8 cellular contexts compared by ENCODE assay signal in the genomic region with DNA sequence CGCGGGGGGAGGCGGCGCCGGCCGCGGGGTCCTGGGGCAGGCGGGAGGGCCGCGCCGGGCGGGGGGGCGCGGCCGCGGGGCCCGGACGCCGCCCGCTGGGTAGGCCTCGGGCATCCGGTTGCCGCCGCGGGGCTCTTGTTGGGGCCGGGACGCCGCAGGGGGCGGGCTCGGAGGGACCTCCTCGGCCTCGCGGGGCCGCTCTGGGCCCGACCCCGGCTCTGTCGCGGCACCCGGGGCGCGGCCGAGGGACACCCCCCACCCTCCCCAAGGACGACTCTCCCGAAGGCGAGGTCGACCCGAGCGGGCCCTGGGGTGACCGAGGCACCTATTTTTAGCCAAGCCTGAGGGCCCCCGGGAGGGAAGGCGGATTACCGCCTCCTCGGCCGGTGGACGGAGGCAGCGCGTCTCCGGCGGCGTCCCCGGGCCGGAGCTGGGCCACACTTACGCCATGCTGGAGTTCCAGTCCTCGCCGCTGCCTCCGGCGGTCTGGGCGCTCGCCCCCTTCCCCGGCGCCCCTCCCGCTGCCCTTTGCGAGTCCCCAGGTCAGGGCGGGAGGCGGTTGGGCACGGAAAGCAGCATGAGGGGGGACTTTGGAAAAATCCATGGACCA. TPM values are rescaled to one million over a fixed set of nuclear protein-coding genes. Genes with fewer than 3 reads are reported as not detected.
A peak's percentile ranks its signal among the peaks of the same experiment; 100 is the strongest.
DNase-seq lines count a peak whose midpoint lies in the region; ATAC-seq and TF ChIP-seq lines count a peak whose summit lies in the region.

No MANE protein-coding gene starts in this region.

- TF ChIP-seq CTCF in KMS-11 (conservative IDR thresholded peaks at IDR 0.05; ENCODE audit: low read depth, low read length) (no peak), endothelial cell (IDR thresholded peaks at IDR 0.05; ENCODE audit: unreplicated experiment) (no peak)

- H3K4me1 Mint-ChIP-seq in endothelial cell (ENCODE audit: unreplicated experiment) = peaks cover 25% of the 10 kb centered on the region
- H3K4me1 Mint-ChIP-seq in stimulated activated effector memory CD8-positive, alpha-beta T cell treated with anti-CD3 and anti-CD28 coated beads, Interleukin-12 subunit alpha, Interleukin-12 subunit beta, amount 100 ng/mL, for 72 hours = peaks cover 19% of the 10 kb centered on the region

- no peaks in the 10 kb centered on the region for H3K9me3 ChIP-seq in muscle layer of duodenum (ENCODE audit: control insufficient read depth in 1 of 2, low read length in 2 of 2)

- H3K4me2 ChIP-seq in KMS-11 = peak overlapping the region; percentile 38

- H3K36me3 ChIP-seq in KMS-11 (ENCODE audit: insufficient read depth) = no peaks in the 10 kb centered on the region
- peaks cover 0 to 4% of the 10 kb centered on the region in 2 donors for H3K36me3 ChIP-seq in muscle layer of duodenum (ENCODE audit: control insufficient read depth in 1 of 2, insufficient read depth in 2 of 2, low read length in 2 of 2)

- H3K27ac ChIP-seq in KMS-11 (peak overlapping the region; percentile 44), muscle layer of duodenum (ENCODE audit: low read length) (peak overlapping the region; percentile 61)

- H2AFZ ChIP-seq in KMS-11 (ENCODE audit: low read depth) = peak overlapping the region; percentile 26; the same call in 1 of the 2 replicates

- H3K27me3 Mint-ChIP-seq in endothelial cell (ENCODE audit: unreplicated experiment) = peaks cover 6% of the 10 kb centered on the region

- H3K4me1 ChIP-seq in KMS-11 (ENCODE audit: low read depth, poor library complexity, severe bottlenecking) = peaks cover 21% of the 10 kb centered on the region
- peaks cover 15 to 29% of the 10 kb centered on the region in 2 donors for H3K4me1 ChIP-seq in muscle layer of duodenum (ENCODE audit: control insufficient read depth in 1 of 2, insufficient read depth in 2 of 2, low read length in 2 of 2)

- peak; percentile 47 for ATAC-seq in GM21619 (IDR thresholded peaks at IDR 0.05; ENCODE audit: unreplicated experiment)
- ATAC-seq in stimulated activated effector memory CD8-positive, alpha-beta T cell treated with anti-CD3 and anti-CD28 coated beads, Interleukin-12 subunit alpha, Interleukin-12 subunit beta, amount 100 ng/mL, for 72 hours = peak; percentile 73

- H3K79me2 ChIP-seq in KMS-11 (ENCODE audit: insufficient read depth, low read depth) = peaks cover 50% of the 10 kb centered on the region

- H3K9me3 Mint-ChIP-seq in endothelial cell (ENCODE audit: unreplicated experiment) = no peaks in the 10 kb centered on the region
- H3K9me3 Mint-ChIP-seq in stimulated activated effector memory CD8-positive, alpha-beta T cell treated with anti-CD3 and anti-CD28 coated beads, Interleukin-12 subunit alpha, Interleukin-12 subunit beta, amount 100 ng/mL, for 72 hours = no peaks in the 10 kb centered on the region

- peak overlapping the region; percentile 93 for H3K4me3 Mint-ChIP-seq in endothelial cell (ENCODE audit: unreplicated experiment)
- peak overlapping the region; percentile 79 for H3K4me3 Mint-ChIP-seq in stimulated activated effector memory CD8-positive, alpha-beta T cell treated with anti-CD3 and anti-CD28 coated beads, Interleukin-12 subunit alpha, Interleukin-12 subunit beta, amount 100 ng/mL, for 72 hours

- peak overlapping the region; percentile 74 for H3K27ac Mint-ChIP-seq in endothelial cell (ENCODE audit: unreplicated experiment)
- peak overlapping the region; percentile 92 for H3K27ac Mint-ChIP-seq in stimulated activated effector memory CD8-positive, alpha-beta T cell treated with anti-CD3 and anti-CD28 coated beads, Interleukin-12 subunit alpha, Interleukin-12 subunit beta, amount 100 ng/mL, for 72 hours

- H3K4me3 ChIP-seq in KMS-11 (IDR thresholded peaks at IDR 0.05; ENCODE audit: insufficient read depth, low read depth, low read length) (no peak overlapping the region), muscle layer of duodenum (ENCODE audit: low read depth in 1 of 2, low read length in 2 of 2) (peak overlapping the region; percentile 81 to 92)

- H4K20me1 ChIP-seq in KMS-11 (ENCODE audit: insufficient read depth) = no peaks in the 10 kb centered on the region; the same call in 1 of the 2 replicates

- no peaks in the 10 kb centered on the region for H3K27me3 ChIP-seq in KMS-11 (ENCODE audit: insufficient read depth, low read depth)
- H3K27me3 ChIP-seq in muscle layer of duodenum (ENCODE audit: low read depth, low read length) = no peaks in the 10 kb centered on the region

- DNase-seq in EH (ENCODE audit: low read depth) = peak; percentile 34
- peak; percentile 82 for DNase-seq in activated CD8-positive, alpha-beta memory T cell treated with anti-CD3 and anti-CD28 coated beads for 24 hours
- DNase-seq in endothelial cell (ENCODE audit: low spot score) = peak; percentile 58
- peak; percentile 51 to 83 for DNase-seq in stimulated activated effector memory CD8-positive, alpha-beta T cell treated with anti-CD3 and anti-CD28 coated beads, Interleukin-12 subunit alpha, Interleukin-12 subunit beta, amount 100 ng/mL, for 72 hours (ENCODE audit: low spot score in 2 of 2)
- DNase-seq in NCI-H2196 (lab: John Stamatoyannopoulos, UW; ENCODE audit: unreplicated experiment) = no peak

- no peaks in the 10 kb centered on the region for H3K36me3 Mint-ChIP-seq in endothelial cell (ENCODE audit: low read depth, unreplicated experiment)
- H3K36me3 Mint-ChIP-seq in stimulated activated effector memory CD8-positive, alpha-beta T cell treated with anti-CD3 and anti-CD28 coated beads, Interleukin-12 subunit alpha, Interleukin-12 subunit beta, amount 100 ng/mL, for 72 hours = no peaks in the 10 kb centered on the region

- peak overlapping the region; percentile 69; the same call in 1 of the 2 replicates for H3K9ac ChIP-seq in KMS-11

RNA-seq across cellular contexts. Expression of gene KTN1, which starts 0.5 kb away (rescaled TPM):
- 220 TPM for total RNA-seq in endothelial cell (ENCODE audit: unreplicated experiment)
